ENCODE assay signal across 1 cellular context in genomic region chr12:54259194-54260011, GRCh38.
TF ChIP-seq lines count a peak whose summit lies in the region.

No MANE protein-coding gene starts in this region.

TF ChIP-seq in HepG2, 621 proteins besides CTCF, POLR2A, EP300 and RAD21:
- TF ChIP-seq ZBTB33 (CRISPR knock-in tag; IDR thresholded peaks at IDR 0.05): peak; percentile 67
- TF ChIP-seq RFX3 (CRISPR knock-in tag; IDR thresholded peaks at IDR 0.05): peak; percentile 50; the same call in 1 of the 2 replicates
- peak; percentile 44; the same call in 1 of the 2 replicates for TF ChIP-seq RFX1 (IDR thresholded peaks at IDR 0.05)
- no peak for TF ChIP-seq ZBTB7B (CRISPR knock-in tag; IDR thresholded peaks at IDR 0.05)
